ENCODE assay signal across 1 cellular context in genomic region chr1:150536836-150537731, GRCh38.
TF ChIP-seq lines count a peak whose summit lies in the region.

No MANE protein-coding gene starts in this region.

TF ChIP-seq in HepG2, 621 proteins besides CTCF, POLR2A, EP300 and RAD21:
- TF ChIP-seq KMT2A (CRISPR knock-in tag; IDR thresholded peaks at IDR 0.05) = no peak
- TF ChIP-seq ESRRA (CRISPR knock-in tag; IDR thresholded peaks at IDR 0.05; ENCODE audit: low read depth) = no peak
- no peak for TF ChIP-seq ZNF749 (CRISPR knock-in tag; IDR thresholded peaks at IDR 0.05; ENCODE audit: borderline replicate concordance)
